ENCODE assay signal across 1 cellular context in genomic region chr14:91402278-91403068, GRCh38.
TF ChIP-seq lines count a peak whose summit lies in the region.

No MANE protein-coding gene starts in this region.

TF ChIP-seq in SK-N-SH treated with all-trans-retinoic acid at 6 μM for 48 hours, 23 proteins besides CTCF, POLR2A, EP300 and RAD21 (continued from another document):
- TF ChIP-seq TOX (CRISPR knock-in tag; IDR thresholded peaks at IDR 0.05; ENCODE audit: borderline replicate concordance) (no peak), SNAI2 (CRISPR knock-in tag; IDR thresholded peaks at IDR 0.05) (no peak), GLIS3 (CRISPR knock-in tag; IDR thresholded peaks at IDR 0.05) (no peak), ZNF565 (CRISPR knock-in tag; conservative IDR thresholded peaks at IDR 0.05; ENCODE audit: low read depth) (no peak)
